ENCODE assay signal across 11 cellular contexts in genomic region chr13:25046274-25046984, GRCh38. TPM values are rescaled to one million over a fixed set of nuclear protein-coding genes. Genes with fewer than 3 reads are reported as not detected.
DNase-seq lines count a peak whose midpoint lies in the region; ATAC-seq and TF ChIP-seq lines count a peak whose summit lies in the region.
"Had no signal": no experiment of that assay in that cellular context is flagged by ENCODE, and none has a peak within 500 bp of the region (broad histone marks: within the 10 kb centered on the region; RNA-seq: fewer than 3 reads in every experiment).

No MANE protein-coding gene starts in this region.

- peak overlapping the region; percentile 97 for H3K4me2 ChIP-seq in smooth muscle cell
- H3K4me2 ChIP-seq in OCI-LY7 (ENCODE audit: low read length): no peak overlapping the region

- DNase-seq in DMS 273 (lab: John Stamatoyannopoulos, UW; ENCODE audit: unreplicated experiment) (peak; percentile 50), DMS 273 treated with DMSO at 0.1 percent for 48 hours (lab: John Stamatoyannopoulos, UW) (no peak), smooth muscle cell (lab: John Stamatoyannopoulos, UW; ENCODE audit: unreplicated experiment) (no peak), OCI-LY7 (ENCODE audit: low spot score) (no peak), left colon (no peak)
- DNase-seq in stimulated activated CD4-positive, alpha-beta T cell treated with anti-CD3 and anti-CD28 coated beads, Interleukin-15, amount 100 ng/mL, for 24 hours: no peak
- DNase-seq: HCEC 1CT had no signal

- 15% methylated on average over 24 of the region's 24 CpGs for WGBS in smooth muscle cell (ENCODE audit: low lambda C conversion rate)

- intact Hi-C loops in OCI-LY7 (cut with micrococcal nuclease; ENCODE audit: unreplicated experiment): no loop called here
- intact Hi-C loops in left colon (cut with DNase I, micrococcal nuclease): no loop called here

- H3K27me3 ChIP-seq in iPS-18a (ENCODE audit: control insufficient read depth, insufficient read depth, low read length): peaks cover 31% of the 10 kb centered on the region
- H3K27me3 ChIP-seq in smooth muscle cell (ENCODE audit: low read depth): peaks cover 12% of the 10 kb centered on the region

- no peaks in the 10 kb centered on the region for H3K9me3 ChIP-seq in iPS-18a (ENCODE audit: control insufficient read depth, low read depth, low read length)
- H3K9me3 ChIP-seq in smooth muscle cell (replicated peaks; ENCODE audit: low read depth): no peaks in the 10 kb centered on the region
- peaks cover 5% of the 10 kb centered on the region; the same call in 1 of the 2 replicates for H3K9me3 ChIP-seq in OCI-LY7 (ENCODE audit: low read length)

- ATAC-seq in left colon: no peak
- ATAC-seq: Panc1 had no signal

- H3K4me1 ChIP-seq in iPS-18a (ENCODE audit: control insufficient read depth, low read depth, low read length) (peaks cover 7% of the 10 kb centered on the region), smooth muscle cell (ENCODE audit: low read depth) (no peaks in the 10 kb centered on the region), OCI-LY7 (ENCODE audit: insufficient read depth, low read length, poor library complexity, severe bottlenecking) (no peaks in the 10 kb centered on the region)

- CTCF ChIA-PET in OCI-LY7 (lab: Charles Lee; ENCODE audit: unreplicated experiment): interaction anchor here (0.6 kb wide), 1 partner anchor 303 kb away, joined by 3 read pairs; no protein-coding TSS in a partner anchor

- H4K20me1 ChIP-seq in smooth muscle cell (ENCODE audit: low read depth) (no peaks in the 10 kb centered on the region), OCI-LY7 (ENCODE audit: insufficient read depth, low read length) (no peaks in the 10 kb centered on the region)

- H3K27ac ChIP-seq in iPS-18a (ENCODE audit: low read length) (no peak overlapping the region), smooth muscle cell (ENCODE audit: low read depth) (no peak overlapping the region), OCI-LY7 (ENCODE audit: low read depth, low read length, poor library complexity, severe bottlenecking) (no peak overlapping the region)

- H3K4me3 ChIP-seq in WI38 (ENCODE audit: low read depth, low read length) (peak overlapping the region; percentile 43), iPS-18a (ENCODE audit: low read length) (peak overlapping the region; percentile 74), smooth muscle cell (peak overlapping the region; percentile 64), OCI-LY7 (ENCODE audit: low read depth, low read length, poor library complexity, severe bottlenecking) (no peak overlapping the region)

- H3K79me2 ChIP-seq in smooth muscle cell (ENCODE audit: low read depth) (no peaks in the 10 kb centered on the region), OCI-LY7 (ENCODE audit: insufficient read depth, low read depth, low read length) (no peaks in the 10 kb centered on the region)

- no peak for TF ChIP-seq CTCF in WI38 (IDR thresholded peaks at IDR 0.05; ENCODE audit: low read depth, low read length)
- TF ChIP-seq CTCF in smooth muscle cell (IDR thresholded peaks at IDR 0.05; ENCODE audit: borderline replicate concordance, insufficient read depth, poor library complexity, severe bottlenecking): no peak
- TF ChIP-seq CTCF in OCI-LY7 (conservative IDR thresholded peaks at IDR 0.05; ENCODE audit: low read length): no peak

- no peaks in the 10 kb centered on the region for H3F3A ChIP-seq in smooth muscle cell (ENCODE audit: low read depth)

- H2AFZ ChIP-seq in smooth muscle cell (ENCODE audit: low read depth) (peak overlapping the region; percentile 95), OCI-LY7 (ENCODE audit: low read length) (no peak overlapping the region)

- no peaks in the 10 kb centered on the region for H3K9me2 ChIP-seq in OCI-LY7 (ENCODE audit: insufficient read depth, low read length)

- H3K9ac ChIP-seq in iPS-18a (ENCODE audit: low read length): no peak overlapping the region
- H3K9ac ChIP-seq in smooth muscle cell (ENCODE audit: low read depth): peak overlapping the region; percentile 13

- BruUV-seq in OCI-LY7 (replicated peaks; lab: Mats Ljungman, UMichigan): no TSS peak

- POLR2A ChIA-PET in OCI-LY7 (lab: Charles Lee): no interaction called here

- H3K36me3 ChIP-seq in iPS-18a (ENCODE audit: control insufficient read depth, low read depth, low read length) (no peaks in the 10 kb centered on the region), smooth muscle cell (ENCODE audit: low read depth) (no peaks in the 10 kb centered on the region), OCI-LY7 (ENCODE audit: insufficient read depth, low read length) (no peaks in the 10 kb centered on the region)

RNA-seq across cellular contexts. Expression of gene PABPC3, which starts 49.5 kb away (rescaled TPM):
- 0.04 TPM in 1 of 2 replicates, not detected in the other for total RNA-seq in smooth muscle cell
- polyA plus RNA-seq in smooth muscle cell: 0.05 and 0.12 TPM in 2 replicates
- total RNA-seq in OCI-LY7 (2014; rRNA removed; shearing (Covaris generic)): 0.13 TPM in 1 of 2 replicates, not detected in the other
- total RNA-seq in OCI-LY7 (2022): 0.39 and 0.49 TPM in 2 replicates
- total RNA-seq in left colon: under 1 TPM; 0.28 to 0.34 TPM
- total RNA-seq: A172 had no signal
